ENCODE assay signal across 9 cellular contexts in genomic region chr11:65916391-65916790, GRCh38. TPM values are rescaled to one million over a fixed set of nuclear protein-coding genes. Genes with fewer than 3 reads are reported as not detected.
DNase-seq lines count a peak whose midpoint lies in the region; ATAC-seq and TF ChIP-seq lines count a peak whose summit lies in the region.
"Had no signal": no experiment of that assay in that cellular context is flagged by ENCODE, and none has a peak within 500 bp of the region (broad histone marks: within the 10 kb centered on the region; RNA-seq: fewer than 3 reads in every experiment).

No MANE protein-coding gene starts in this region.

- TF ChIP-seq RAD21 in liver (IDR thresholded peaks at IDR 0.05) = no peak

- H3K4me3 ChIP-seq in liver (ENCODE audit: low read depth in 1 of 3, low read length in 3 of 3) = no peak overlapping the region
- peak overlapping the region; percentile 6 for H3K4me3 ChIP-seq in suprapubic skin

- 83% methylated on average over 7 of the region's 7 CpGs for WGBS in liver
- WGBS in suprapubic skin = 60% methylated on average over 3 of the region's 7 CpGs

- no peak overlapping the region for H3K9ac ChIP-seq in liver (ENCODE audit: low read depth in 1 of 2, low read length in 2 of 2)

- no peak for DNase-seq in activated T-cell treated with anti-CD3 and anti-CD28 coated beads, Interleukin-2, amount 50 U/mL, for 4 hours
- no peak for DNase-seq in activated T-cell treated with anti-CD3 and anti-CD28 coated beads, Interleukin-2, amount 50 U/mL, for 1 hour
- no peak for DNase-seq in activated naive CD8-positive, alpha-beta T cell treated with anti-CD3 and anti-CD28 coated beads for 36 hours
- peak in 1 of 2 donors; percentile 76 for DNase-seq in suprapubic skin (ENCODE audit: low spot score in 2 of 2)
- DNase-seq: NCI-H1417 had no signal

- H3K36me3 ChIP-seq in liver (ENCODE audit: control insufficient read depth in 4 of 4, insufficient read depth in 3 of 4, low read depth in 1 of 4, low read length in 3 of 4) = no peaks in the 10 kb centered on the region
- no peaks in the 10 kb centered on the region for H3K36me3 ChIP-seq in suprapubic skin

- H3K27ac ChIP-seq in liver (ENCODE audit: low read depth in 1 of 2, low read length in 2 of 2) (peak overlapping the region; percentile 9 to 31), suprapubic skin (peak overlapping the region; percentile 81)

- peaks cover 35% of the 10 kb centered on the region for H3K4me1 Mint-ChIP-seq in activated T-cell treated with anti-CD3 and anti-CD28 coated beads, Interleukin-2, amount 50 U/mL, for 4 hours (ENCODE audit: low read depth)
- peaks cover 24% of the 10 kb centered on the region for H3K4me1 Mint-ChIP-seq in activated naive CD8-positive, alpha-beta T cell treated with anti-CD3 and anti-CD28 coated beads for 36 hours

- H3K9me3 ChIP-seq in liver (ENCODE audit: control insufficient read depth in 4 of 4, low read length in 3 of 4) (no peaks in the 10 kb centered on the region), suprapubic skin (no peaks in the 10 kb centered on the region)

- H3K9me3 Mint-ChIP-seq in activated T-cell treated with anti-CD3 and anti-CD28 coated beads, Interleukin-2, amount 50 U/mL, for 4 hours = no peaks in the 10 kb centered on the region
- no peaks in the 10 kb centered on the region for H3K9me3 Mint-ChIP-seq in activated naive CD8-positive, alpha-beta T cell treated with anti-CD3 and anti-CD28 coated beads for 36 hours

- no peak for ATAC-seq in activated T-cell treated with anti-CD3 and anti-CD28 coated beads, Interleukin-2, amount 50 U/mL, for 4 hours
- ATAC-seq in HG03097 (IDR thresholded peaks at IDR 0.05; ENCODE audit: low FRiP score, unreplicated experiment) (no peak), GM19035 (IDR thresholded peaks at IDR 0.05; ENCODE audit: unreplicated experiment) (no peak), GM18873 (IDR thresholded peaks at IDR 0.05; ENCODE audit: low FRiP score, unreplicated experiment) (no peak)

- H3K27me3 ChIP-seq in liver (ENCODE audit: control insufficient read depth in 4 of 4, insufficient read depth in 4 of 4, low read length in 3 of 4) (no peaks in the 10 kb centered on the region), suprapubic skin (no peaks in the 10 kb centered on the region)

- peaks cover 3% of the 10 kb centered on the region for H3K27me3 Mint-ChIP-seq in activated T-cell treated with anti-CD3 and anti-CD28 coated beads, Interleukin-2, amount 50 U/mL, for 4 hours (ENCODE audit: low read depth)
- H3K27me3 Mint-ChIP-seq in activated naive CD8-positive, alpha-beta T cell treated with anti-CD3 and anti-CD28 coated beads for 36 hours = no peaks in the 10 kb centered on the region

- TF ChIP-seq POLR2A in suprapubic skin (IDR thresholded peaks at IDR 0.05) = no peak

- no peak for TF ChIP-seq EP300 in suprapubic skin (IDR thresholded peaks at IDR 0.05)

- peaks cover 7 to 34% (median 22%) of the 10 kb centered on the region in 4 donors for H3K4me1 ChIP-seq in liver (ENCODE audit: control insufficient read depth in 4 of 4, insufficient read depth in 4 of 4, low read length in 3 of 4)
- peaks cover 82% of the 10 kb centered on the region for H3K4me1 ChIP-seq in suprapubic skin

- H3K27ac Mint-ChIP-seq in activated naive CD8-positive, alpha-beta T cell treated with anti-CD3 and anti-CD28 coated beads for 36 hours = peak overlapping the region; percentile 44

- TF ChIP-seq CTCF in liver (IDR thresholded peaks at IDR 0.05; ENCODE audit: low read depth, low read length, missing input control) (no peak), suprapubic skin (IDR thresholded peaks at IDR 0.05) (no peak)

- peak overlapping the region; percentile 87 for H3K4me3 Mint-ChIP-seq in activated T-cell treated with anti-CD3 and anti-CD28 coated beads, Interleukin-2, amount 50 U/mL, for 4 hours
- peak overlapping the region; percentile 85 for H3K4me3 Mint-ChIP-seq in activated naive CD8-positive, alpha-beta T cell treated with anti-CD3 and anti-CD28 coated beads for 36 hours

- no peaks in the 10 kb centered on the region for H3K36me3 Mint-ChIP-seq in activated T-cell treated with anti-CD3 and anti-CD28 coated beads, Interleukin-2, amount 50 U/mL, for 4 hours (ENCODE audit: insufficient read depth)
- no peaks in the 10 kb centered on the region for H3K36me3 Mint-ChIP-seq in activated naive CD8-positive, alpha-beta T cell treated with anti-CD3 and anti-CD28 coated beads for 36 hours

TF ChIP-seq in liver, 16 proteins besides CTCF, POLR2A, EP300 and RAD21:
- TF ChIP-seq JUND (IDR thresholded peaks at IDR 0.05) (no peak), NR2F2 (IDR thresholded peaks at IDR 0.05) (no peak), RXRA (IDR thresholded peaks at IDR 0.05) (no peak), MAX (IDR thresholded peaks at IDR 0.05) (no peak), ZBTB33 (IDR thresholded peaks at IDR 0.05) (no peak), GABPA (IDR thresholded peaks at IDR 0.05 in 1 of 2, conservative IDR thresholded peaks at IDR 0.05 in 1 of 2) (no peak), FOXA2 (IDR thresholded peaks at IDR 0.05) (no peak)
TF ChIP-seq in liver: peak in this region for 0.

RNA-seq across cellular contexts. Expression of gene C11orf68, which starts 2.5 kb away (rescaled TPM):
- 10 to 100 TPM; 13.9 to 15.4 (median 14.0) TPM for total RNA-seq in activated T-cell treated with anti-CD3 and anti-CD28 coated beads, Interleukin-2, amount 50 U/mL, for 4 hours
- 10 to 100 TPM; 16.8 to 16.9 TPM for total RNA-seq in activated naive CD8-positive, alpha-beta T cell treated with anti-CD3 and anti-CD28 coated beads for 36 hours
- 1 to 10 TPM; 4.4 to 9.9 TPM for total RNA-seq in liver
- polyA plus RNA-seq in liver = 10 to 100 TPM; 12.6 to 15.4 TPM
- 10 to 100 TPM; 17.4 to 21.6 (median 19.5) TPM for total RNA-seq in suprapubic skin

RNA-seq across cellular contexts. Expression of gene DRAP1, which starts 2.8 kb away (rescaled TPM):
- total RNA-seq in activated T-cell treated with anti-CD3 and anti-CD28 coated beads, Interleukin-2, amount 50 U/mL, for 4 hours = 100 to 1,000 TPM in 2 of 3 donors, 10 to 100 TPM in 1; 96.1 to 118 (median 106) TPM
- 100 to 1,000 TPM; 108 to 109 TPM for total RNA-seq in activated naive CD8-positive, alpha-beta T cell treated with anti-CD3 and anti-CD28 coated beads for 36 hours
- 10 to 100 TPM; 18.1 to 47.2 TPM for total RNA-seq in liver
- 10 to 100 TPM; 37.3 to 57.3 TPM for polyA plus RNA-seq in liver
- 10 to 100 TPM; 54.2 to 82.5 (median 68.0) TPM for total RNA-seq in suprapubic skin

RNA-seq across cellular contexts. Expression of gene FOSL1, which starts 16.2 kb away (rescaled TPM):
- total RNA-seq in activated T-cell treated with anti-CD3 and anti-CD28 coated beads, Interleukin-2, amount 50 U/mL, for 4 hours = 10 to 100 TPM; 75.6 to 77.2 (median 76.9) TPM
- 10 to 100 TPM; 15.8 to 16.0 TPM for total RNA-seq in activated naive CD8-positive, alpha-beta T cell treated with anti-CD3 and anti-CD28 coated beads for 36 hours
- under 1 TPM in 1 of 2 donors, not detected in 1; 0.17 TPM for total RNA-seq in liver
- polyA plus RNA-seq in liver = under 1 TPM in 1 of 2 donors, not detected in 1; 0.20 TPM
- 100 to 1,000 TPM in 1 of 4 donors, 10 to 100 TPM in 1, 1 to 10 TPM in 2; 5.0 to 118 (median 28.9) TPM for total RNA-seq in suprapubic skin

RNA-seq across cellular contexts. Expression of gene CCDC85B, which starts 25.9 kb away (rescaled TPM):
- 100 to 1,000 TPM in 1 of 3 donors, 10 to 100 TPM in 2; 77.8 to 116 (median 95.6) TPM for total RNA-seq in activated T-cell treated with anti-CD3 and anti-CD28 coated beads, Interleukin-2, amount 50 U/mL, for 4 hours
- 10 to 100 TPM; 78.5 to 81.3 TPM for total RNA-seq in activated naive CD8-positive, alpha-beta T cell treated with anti-CD3 and anti-CD28 coated beads for 36 hours
- total RNA-seq in liver (1 to 10 TPM; 6.8 to 7.0 TPM), suprapubic skin (10 to 100 TPM; 16.0 to 35.8 (median 28.0) TPM)
- polyA plus RNA-seq in liver = 10 to 100 TPM in 1 of 2 donors, 1 to 10 TPM in 1; 4.3 to 12.6 TPM

RNA-seq across cellular contexts. Expression of gene FIBP, which starts 28.1 kb away (rescaled TPM):
- total RNA-seq in activated T-cell treated with anti-CD3 and anti-CD28 coated beads, Interleukin-2, amount 50 U/mL, for 4 hours = 10 to 100 TPM; 72.8 to 86.1 (median 83.9) TPM
- total RNA-seq in activated naive CD8-positive, alpha-beta T cell treated with anti-CD3 and anti-CD28 coated beads for 36 hours = 100 to 1,000 TPM; 113 to 114 TPM
- total RNA-seq in liver (10 to 100 TPM; 23.7 to 45.4 TPM), suprapubic skin (10 to 100 TPM; 46.9 to 89.3 (median 74.6) TPM)
- 10 to 100 TPM; 27.2 to 30.9 TPM for polyA plus RNA-seq in liver

Comparison
In these comparisons a context has a peak if more than half of its experiments do, and no peak if none do; other contexts are left out.
1. RNA of gene FOSL1, which starts 16.2 kb away (total RNA-seq): 75.6 to 77.2 TPM in activated T-cell treated with anti-CD3 and anti-CD28 coated beads, Interleukin-2, amount 50 U/mL, for 4 hours, 5.0 to 118 TPM in suprapubic skin and 15.8 to 16.0 TPM in activated naive CD8-positive, alpha-beta T cell treated with anti-CD3 and anti-CD28 coated beads for 36 hours; 0.17 TPM in liver; every median in the first group is over 4 times any median in the second.